ENCODE assay signal across 1 cellular context in genomic region chr1:186220101-186220500, GRCh38.
TF ChIP-seq lines count a peak whose summit lies in the region.

No MANE protein-coding gene starts in this region.

TF ChIP-seq in GM23338, 12 proteins besides CTCF, POLR2A, EP300 and RAD21 (continued from another document):
- TF ChIP-seq REST (IDR thresholded peaks at IDR 0.05; ENCODE audit: unreplicated experiment) (no peak), ZNF462 (CRISPR knock-in tag; IDR thresholded peaks at IDR 0.05) (no peak), ZNF331 (CRISPR knock-in tag; IDR thresholded peaks at IDR 0.05; ENCODE audit: low read depth) (no peak)
